21 cellular contexts compared by ENCODE assay signal in genomic region chr19:41478171-41478570, GRCh38. TPM values are rescaled to one million over a fixed set of nuclear protein-coding genes. Genes with fewer than 3 reads are reported as not detected.
DNase-seq lines count a peak whose midpoint lies in the region; ATAC-seq, FAIRE-seq and TF ChIP-seq lines count a peak whose summit lies in the region.
"Had no signal": no experiment of that assay in that cellular context is flagged by ENCODE, and none has a peak within 500 bp of the region (broad histone marks: within the 10 kb centered on the region; RNA-seq: fewer than 3 reads in every experiment).

No MANE protein-coding gene starts in this region.

- peaks cover 40% of the 10 kb centered on the region for H3K79me2 ChIP-seq in endothelial cell of umbilical vein (ENCODE audit: control insufficient read depth, insufficient read depth, low read length)

- H2BK120ac ChIP-seq in neuronal stem cell (ENCODE audit: low read depth, low read length), result no peak overlapping the region

- no peaks in the 10 kb centered on the region for H4K20me1 ChIP-seq in endothelial cell of umbilical vein (replicated peaks; ENCODE audit: control insufficient read depth, extremely low read depth, insufficient read depth, low read length)
- H4K20me1 ChIP-seq: BLaER1 had no signal

- POLR2A ChIA-PET in endothelial cell of umbilical vein (lab: Charles Lee), result interaction anchor here (2.6 kb wide), 1 partner anchor 53 kb away, joined by 38 read pairs; no protein-coding TSS in a partner anchor

- H3K4me3 ChIP-seq in left ventricle myocardium inferior (peak overlapping the region; percentile 48), right atrium auricular region (peak overlapping the region in 1 of 2 donors; percentile 7), endothelial cell of umbilical vein (replicated peaks in 1 of 3; ENCODE audit: insufficient read depth in 1 of 3, low read depth in 1 of 3, low read length in 3 of 3) (peak overlapping the region; percentile 56 to 98 (median 83)), neuronal stem cell (ENCODE audit: low read length in 2 of 2) (no peak overlapping the region), upper lobe of left lung (peak overlapping the region in 3 of 4 donors; percentile 17 to 45 (median 28))
- H3K4me3 ChIP-seq: BLaER1, K562 had no signal

- no peak for DNase-seq in left ventricle myocardium inferior
- DNase-seq in right atrium auricular region (ENCODE audit: low spot score), result no peak
- DNase-seq in endothelial cell of umbilical vein (ENCODE audit: low read depth, low spot score), result peak; percentile 39
- no peak for DNase-seq in neuronal stem cell (ENCODE audit: low spot score)
- DNase-seq in upper lobe of left lung, result no peak
- DNase-seq in NCI-H2227 treated with DMSO at 0.1 percent for 48 hours (lab: John Stamatoyannopoulos, UW), result no peak
- DNase-seq in hypothalamus (lab: John Stamatoyannopoulos, UW), result no peak
- DNase-seq in HK-2 (ENCODE audit: unreplicated experiment), result no peak
- DNase-seq: CD8-positive, alpha-beta memory T cell; DMS79; GOT3; MV-4-11; NCI-H1417 treated with DMSO at 0.1 percent for 48 hours; NCI-H2081; NCI-H524 had no signal

- CTCF ChIA-PET in endothelial cell of umbilical vein (lab: Charles Lee), result interaction anchor here (0.8 to 4.8 kb wide), 8 partner anchors 22 to 92 kb away, joined by 3 to 42 read pairs (median 6); no protein-coding TSS in a partner anchor

- no TSS peak for BruUV-seq in endothelial cell of umbilical vein (replicated peaks; lab: Mats Ljungman, UMichigan)

- no peak overlapping the region for H4K91ac ChIP-seq in neuronal stem cell (ENCODE audit: low read depth, low read length, poor library complexity)

- dilution Hi-C loops in endothelial cell of umbilical vein (cut with MboI; ENCODE audit: extremely low pct_ligation_motif_present, low sequenced_read_pairs), result no loop called here

- H3K9me1 ChIP-seq in endothelial cell of umbilical vein (replicated peaks; ENCODE audit: control insufficient read depth, extremely low read depth, insufficient read depth, low read length), result no peaks in the 10 kb centered on the region

- no peak overlapping the region for H2BK15ac ChIP-seq in neuronal stem cell (ENCODE audit: low read length)

- no peaks in the 10 kb centered on the region for H3K36me3 ChIP-seq in left ventricle myocardium inferior
- no peaks in the 10 kb centered on the region for H3K36me3 ChIP-seq in right atrium auricular region
- H3K36me3 ChIP-seq in endothelial cell of umbilical vein (ENCODE audit: control insufficient read depth in 2 of 2, extremely low read depth in 1 of 2, insufficient read depth in 2 of 2, low read length in 2 of 2), result no peaks in the 10 kb centered on the region
- H3K36me3 ChIP-seq in neuronal stem cell (replicated peaks in 1 of 2; ENCODE audit: control insufficient read depth in 2 of 2, insufficient read depth in 2 of 2, low read length in 2 of 2), result no peaks in the 10 kb centered on the region
- no peaks in the 10 kb centered on the region for H3K36me3 ChIP-seq in upper lobe of left lung
- H3K36me3 ChIP-seq: BLaER1 had no signal

- TF ChIP-seq POLR2A in endothelial cell of umbilical vein (IDR thresholded peaks at IDR 0.05; ENCODE audit: low read depth, low read length) (no peak), upper lobe of left lung (IDR thresholded peaks at IDR 0.05) (no peak)

- no peak for ATAC-seq in upper lobe of left lung (ENCODE audit: low FRiP score in 2 of 2)
- ATAC-seq: K562 had no signal

- no peak overlapping the region for H2AK5ac ChIP-seq in neuronal stem cell (ENCODE audit: low read depth, low read length)

- no peak for TF ChIP-seq CTCF in left ventricle myocardium inferior (IDR thresholded peaks at IDR 0.05; ENCODE audit: borderline replicate concordance)
- no peak for TF ChIP-seq CTCF in right atrium auricular region (IDR thresholded peaks at IDR 0.05)
- no peak for TF ChIP-seq CTCF in endothelial cell of umbilical vein (IDR thresholded peaks at IDR 0.05; ENCODE audit: extremely low read depth in 1 of 2, insufficient read depth in 1 of 2, low read depth in 1 of 2, low read length in 2 of 2)
- TF ChIP-seq CTCF in upper lobe of left lung (IDR thresholded peaks at IDR 0.05), result no peak

- no peak for TF ChIP-seq EP300 in upper lobe of left lung (IDR thresholded peaks at IDR 0.05)

- no peaks in the 10 kb centered on the region for H3K79me1 ChIP-seq in neuronal stem cell (ENCODE audit: low read depth, low read length)

- no peak overlapping the region for H2BK5ac ChIP-seq in neuronal stem cell (ENCODE audit: low read length)

- H3K27ac ChIP-seq in left ventricle myocardium inferior (replicated peaks), result peak overlapping the region; percentile 85
- H3K27ac ChIP-seq in right atrium auricular region, result no peak overlapping the region
- peak overlapping the region; percentile 97 for H3K27ac ChIP-seq in endothelial cell of umbilical vein (ENCODE audit: insufficient read depth, low read depth, low read length)
- no peak overlapping the region for H3K27ac ChIP-seq in neuronal stem cell (replicated peaks; ENCODE audit: low read length)
- H3K27ac ChIP-seq in upper lobe of left lung, result peak overlapping the region; percentile 70 to 83 (median 76)
- H3K27ac ChIP-seq: BLaER1 had no signal

- H2AFZ ChIP-seq in endothelial cell of umbilical vein (ENCODE audit: low read depth, low read length), result no peak overlapping the region
- peak overlapping the region; percentile 7 for H2AFZ ChIP-seq in neuronal stem cell (ENCODE audit: low read length)

- no peak overlapping the region for H3K23ac ChIP-seq in neuronal stem cell (ENCODE audit: low read depth, low read length, poor library complexity)

- no peak for FAIRE-seq in endothelial cell of umbilical vein (lab: Jason Lieb, UNC)
- FAIRE-seq: A204.1, D721Med, G401.6, GM18507, K562 had no signal

- H3K27me3 ChIP-seq in left ventricle myocardium inferior (ENCODE audit: low read depth), result peaks cover 58% of the 10 kb centered on the region
- no peaks in the 10 kb centered on the region for H3K27me3 ChIP-seq in right atrium auricular region
- no peaks in the 10 kb centered on the region for H3K27me3 ChIP-seq in endothelial cell of umbilical vein (ENCODE audit: control insufficient read depth in 2 of 2, insufficient read depth in 2 of 2, low read length in 2 of 2)
- H3K27me3 ChIP-seq in neuronal stem cell (ENCODE audit: control insufficient read depth in 3 of 3, insufficient read depth in 3 of 3, low read depth in 1 of 3, low read length in 3 of 3), result peaks cover 0 to 78% (median 0%) of the 10 kb centered on the region in 3 experiments
- H3K27me3 ChIP-seq in upper lobe of left lung, result no peaks in the 10 kb centered on the region
- H3K27me3 ChIP-seq: BLaER1 had no signal

- peak overlapping the region; percentile 99 for H3K9ac ChIP-seq in endothelial cell of umbilical vein (replicated peaks; ENCODE audit: extremely low read depth, insufficient read depth, low read length)
- no peak overlapping the region for H3K9ac ChIP-seq in neuronal stem cell (ENCODE audit: low read depth, low read length, poor library complexity)
- H3K9ac ChIP-seq: BLaER1 had no signal

- intact Hi-C loops in left ventricle myocardium inferior (cut with micrococcal nuclease), result no loop called here
- intact Hi-C loops in endothelial cell of umbilical vein (cut with micrococcal nuclease), result no loop called here

- peak overlapping the region; percentile 98 for H3K4me2 ChIP-seq in endothelial cell of umbilical vein (ENCODE audit: insufficient read depth, low read length)
- H3K4me2 ChIP-seq in neuronal stem cell (ENCODE audit: insufficient read depth, low read length, poor library complexity, severe bottlenecking), result no peak overlapping the region
- H3K4me2 ChIP-seq: BLaER1 had no signal

- H3K4ac ChIP-seq in neuronal stem cell (ENCODE audit: low read length), result no peak overlapping the region

- H3K18ac ChIP-seq in neuronal stem cell (ENCODE audit: low read length), result no peak overlapping the region

- WGBS in neuronal stem cell (ENCODE audit: extremely low coverage in 2 of 2, insufficient read length in 2 of 2, insufficient replicate concordance in 1 of 2), 2 donors, result no CpG with 5 or more reads among the region's 8 CpGs
- WGBS in upper lobe of left lung, 2 donors, result 37 to 60% methylated on average over 5 to 8 of the region's 8 CpGs

- peaks cover 6% of the 10 kb centered on the region for H3K9me3 ChIP-seq in left ventricle myocardium inferior (replicated peaks)
- no peaks in the 10 kb centered on the region for H3K9me3 ChIP-seq in right atrium auricular region
- H3K9me3 ChIP-seq in endothelial cell of umbilical vein (replicated peaks; ENCODE audit: control insufficient read depth, insufficient read depth, low read length), result no peaks in the 10 kb centered on the region
- H3K9me3 ChIP-seq in neuronal stem cell (replicated peaks in 1 of 2; ENCODE audit: control insufficient read depth in 2 of 2, insufficient read depth in 1 of 2, low read depth in 1 of 2, low read length in 2 of 2), result peaks cover 9 to 14% of the 10 kb centered on the region in 2 donors
- H3K9me3 ChIP-seq in upper lobe of left lung, result no peaks in the 10 kb centered on the region

- peaks cover 61% of the 10 kb centered on the region for H3K4me1 ChIP-seq in left ventricle myocardium inferior
- H3K4me1 ChIP-seq in right atrium auricular region, result peaks cover 0 to 7% of the 10 kb centered on the region in 2 donors
- peaks cover 37% of the 10 kb centered on the region for H3K4me1 ChIP-seq in endothelial cell of umbilical vein (ENCODE audit: control insufficient read depth, extremely low read depth, insufficient read depth, low read length)
- no peaks in the 10 kb centered on the region for H3K4me1 ChIP-seq in neuronal stem cell (ENCODE audit: control insufficient read depth in 2 of 2, insufficient read depth in 1 of 2, low read depth in 1 of 2, low read length in 2 of 2)
- H3K4me1 ChIP-seq in upper lobe of left lung, result peaks cover 0 to 10% (median 2%) of the 10 kb centered on the region in 4 donors

- no peak overlapping the region for H2BK12ac ChIP-seq in neuronal stem cell (ENCODE audit: low read length)

- no peak overlapping the region for H4K8ac ChIP-seq in neuronal stem cell (ENCODE audit: low read depth, low read length)

- no peak overlapping the region for H3K14ac ChIP-seq in neuronal stem cell (ENCODE audit: low read length)

RNA-seq across cellular contexts. Expression of gene ERICH4, which starts 35.2 kb away (rescaled TPM):
- total RNA-seq in left ventricle myocardium inferior, result not detected
- total RNA-seq in right atrium auricular region, result not detected
- total RNA-seq in endothelial cell of umbilical vein, result not detected in 2 replicates
- polyA plus RNA-seq in endothelial cell of umbilical vein, result not detected in 2 replicates
- not detected in 2 replicates for polyA plus RNA-seq in endothelial cell of umbilical vein (2011; cell fraction: cytosol; rRNA removed)
- polyA plus RNA-seq in endothelial cell of umbilical vein (2011; cell fraction: nucleus; rRNA removed), result not detected in 2 replicates
- polyA plus RNA-seq in endothelial cell of umbilical vein (2012), result not detected in 2 replicates
- not detected in 2 replicates for polyA minus RNA-seq in endothelial cell of umbilical vein
- not detected for polyA minus RNA-seq in endothelial cell of umbilical vein (2011; cell fraction: cytosol; rRNA and poly(A)+ RNA removed)
- polyA minus RNA-seq in endothelial cell of umbilical vein (2011; cell fraction: nucleus; rRNA and poly(A)+ RNA removed), result not detected in 2 replicates
- not detected for polyA plus RNA-seq in neuronal stem cell (2013, experiment 1 of 2)
- not detected for polyA plus RNA-seq in neuronal stem cell (2013, experiment 2 of 2)
- total RNA-seq in upper lobe of left lung, result not detected
- total RNA-seq: CD8-positive, alpha-beta memory T cell; K562 had no signal
- polyA plus RNA-seq: CD8-positive, alpha-beta memory T cell; K562 had no signal

RNA-seq across cellular contexts. Expression of gene DMAC2, which starts 38.5 kb away (rescaled TPM):
- total RNA-seq in left ventricle myocardium inferior, result 125 TPM
- 10 to 100 TPM; 63.2 to 88.7 TPM for total RNA-seq in right atrium auricular region
- total RNA-seq in endothelial cell of umbilical vein, result 63.2 and 65.4 TPM in 2 replicates
- polyA plus RNA-seq in endothelial cell of umbilical vein, result 124 and 137 TPM in 2 replicates
- polyA plus RNA-seq in endothelial cell of umbilical vein (2011; cell fraction: cytosol; rRNA removed), result 110 and 114 TPM in 2 replicates
- polyA plus RNA-seq in endothelial cell of umbilical vein (2011; cell fraction: nucleus; rRNA removed), result 48.6 and 56.2 TPM in 2 replicates
- 68.5 and 73.4 TPM in 2 replicates for polyA plus RNA-seq in endothelial cell of umbilical vein (2012)
- polyA minus RNA-seq in endothelial cell of umbilical vein, result 63.9 and 76.2 TPM in 2 replicates
- 22.8 TPM for polyA minus RNA-seq in endothelial cell of umbilical vein (2011; cell fraction: cytosol; rRNA and poly(A)+ RNA removed)
- 14.6 and 16.3 TPM in 2 replicates for polyA minus RNA-seq in endothelial cell of umbilical vein (2011; cell fraction: nucleus; rRNA and poly(A)+ RNA removed)
- 86.3 TPM for polyA plus RNA-seq in neuronal stem cell (2013, experiment 1 of 2)
- polyA plus RNA-seq in neuronal stem cell (2013, experiment 2 of 2), result 82.5 TPM
- 10 to 100 TPM; 28.9 to 63.1 (median 38.3) TPM for total RNA-seq in upper lobe of left lung

RNA-seq across cellular contexts. Expression of gene B3GNT8, which starts 51.0 kb away (rescaled TPM):
- total RNA-seq in left ventricle myocardium inferior (10.3 TPM), right atrium auricular region (1 to 10 TPM; 1.9 to 4.5 TPM), endothelial cell of umbilical vein (6.5 and 7.6 TPM in 2 replicates), upper lobe of left lung (10 to 100 TPM; 10.0 to 39.1 (median 23.4) TPM)
- 3.6 and 4.1 TPM in 2 replicates for polyA plus RNA-seq in endothelial cell of umbilical vein
- 1.7 and 1.9 TPM in 2 replicates for polyA plus RNA-seq in endothelial cell of umbilical vein (2011; cell fraction: cytosol; rRNA removed)
- 0.61 and 1.1 TPM in 2 replicates for polyA plus RNA-seq in endothelial cell of umbilical vein (2011; cell fraction: nucleus; rRNA removed)
- 4.0 and 4.3 TPM in 2 replicates for polyA plus RNA-seq in endothelial cell of umbilical vein (2012)
- polyA minus RNA-seq in endothelial cell of umbilical vein, result 0.70 and 1.8 TPM in 2 replicates
- polyA minus RNA-seq in endothelial cell of umbilical vein (2011; cell fraction: cytosol; rRNA and poly(A)+ RNA removed), result not detected
- 1.3 and 1.5 TPM in 2 replicates for polyA minus RNA-seq in endothelial cell of umbilical vein (2011; cell fraction: nucleus; rRNA and poly(A)+ RNA removed)
- polyA plus RNA-seq in neuronal stem cell (2013, experiment 1 of 2), result 0.93 TPM
- 0.84 TPM for polyA plus RNA-seq in neuronal stem cell (2013, experiment 2 of 2)

Comparison
In these comparisons a context has a peak if more than half of its experiments do, and no peak if none do; other contexts are left out.
1. H3K27ac ChIP-seq: peak in left ventricle myocardium inferior (single experiment), endothelial cell of umbilical vein (single experiment) and upper lobe of left lung (4 of 4); none in right atrium auricular region (0 of 2) and neuronal stem cell (single experiment).
2. H3K4me3 ChIP-seq: peak in left ventricle myocardium inferior (single experiment), endothelial cell of umbilical vein (3 of 3) and upper lobe of left lung (3 of 4); none in neuronal stem cell (0 of 2).